ENCODE assay signal across 27 cellular contexts in the genomic region with DNA sequence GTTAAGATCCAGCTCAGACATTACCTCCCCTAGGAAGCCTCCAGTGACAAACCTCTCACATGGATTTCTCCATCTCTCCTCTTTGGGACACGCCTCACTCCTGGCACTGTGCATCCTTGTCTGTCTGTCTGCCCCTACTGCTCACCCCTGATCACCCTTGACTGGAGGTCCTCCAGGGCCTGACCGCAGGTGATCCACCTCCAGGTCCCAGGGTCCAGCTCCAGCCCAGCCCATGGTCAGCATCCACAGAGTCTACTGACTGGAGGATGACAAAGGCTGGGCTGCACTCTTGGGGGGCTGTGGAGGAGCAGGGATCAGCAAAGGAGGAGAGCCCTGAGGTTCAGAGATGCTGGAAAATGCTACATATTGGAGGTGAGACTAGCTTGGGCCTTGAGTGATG.
"Had no signal": no experiment of that assay in that cellular context is flagged by ENCODE, and none has a peak within 500 bp of the region (broad histone marks: within the 10 kb centered on the region; RNA-seq: fewer than 3 reads in every experiment).

No MANE protein-coding gene starts in this region.

- H3K27ac Mint-ChIP-seq: naive thymus-derived CD8-positive, alpha-beta T cell; natural killer cell treated with Interleukin-12 subunit alpha and Interleukin-12 subunit beta and Interleukin-15 and Interleukin-18, amount 100 ng/mL, for 72 hours; nephron progenitor cell; stimulated activated memory B cell treated with anti-CD40 and anti-IgM and Interleukin-4, amounts not matched to agents 10 μg/mL and 1 μg/mL and 100 μg/mL, for 72 hours; stimulated activated naive CD8-positive, alpha-beta T cell treated with anti-CD3 and anti-CD28 coated beads, Interleukin-15, Interleukin-2, amounts not matched to agents 100 ng/mL and 50 ng/mL, for 24 hours had no signal

- H3K9me3 Mint-ChIP-seq: naive B cell; naive thymus-derived CD8-positive, alpha-beta T cell; natural killer cell treated with Interleukin-12 subunit alpha and Interleukin-12 subunit beta and Interleukin-15 and Interleukin-18, amount 100 ng/mL, for 72 hours; nephron progenitor cell; neural crest cell; stimulated activated memory B cell treated with anti-CD40 and anti-IgM and Interleukin-4, amounts not matched to agents 10 μg/mL and 1 μg/mL and 100 μg/mL, for 72 hours; stimulated activated naive CD8-positive, alpha-beta T cell treated with anti-CD3 and anti-CD28 coated beads, Interleukin-15, Interleukin-2, amounts not matched to agents 100 ng/mL and 50 ng/mL, for 24 hours had no signal

- DNase-seq: naive B cell; naive thymus-derived CD8-positive, alpha-beta T cell; nephron progenitor cell; occipital lobe; pancreas; right cardiac atrium; right lobe of liver; sigmoid colon; small intestine; stimulated activated CD4-positive, alpha-beta T cell treated with anti-CD3 and anti-CD28 coated beads, Interleukin-15, amount 100 ng/mL, for 24 hours; stimulated activated CD4-positive, alpha-beta T cell treated with anti-CD3 and anti-CD28 coated beads, Interleukin-2, amount 100 ng/mL, for 24 hours; stimulated activated CD4-positive, alpha-beta T cell treated with anti-CD3 and anti-CD28 coated beads, Interleukin-2, amount 100 ng/mL, for 48 hours; stimulated activated CD4-positive, alpha-beta T cell treated with anti-CD3 and anti-CD28 coated beads, Interleukin-4, amount 100 ng/mL, for 24 hours; stimulated activated naive CD4-positive, alpha-beta T cell; stomach; thyroid gland; trophoblast cell; upper lobe of left lung had no signal

- H3K4me3 ChIP-seq: pancreas, prostate gland, right lobe of liver, sigmoid colon, stomach, thoracic aorta, thyroid gland, tibial nerve, upper lobe of left lung, vagina had no signal

- H3K4me3 Mint-ChIP-seq: naive B cell; naive thymus-derived CD8-positive, alpha-beta T cell; natural killer cell treated with Interleukin-12 subunit alpha and Interleukin-12 subunit beta and Interleukin-15 and Interleukin-18, amount 100 ng/mL, for 72 hours; nephron progenitor cell; neural crest cell; stimulated activated memory B cell treated with anti-CD40 and anti-IgM and Interleukin-4, amounts not matched to agents 10 μg/mL and 1 μg/mL and 100 μg/mL, for 72 hours; stimulated activated naive CD8-positive, alpha-beta T cell treated with anti-CD3 and anti-CD28 coated beads, Interleukin-15, Interleukin-2, amounts not matched to agents 100 ng/mL and 50 ng/mL, for 24 hours had no signal

- H3K27me3 ChIP-seq: pancreas, right lobe of liver, sigmoid colon, stomach, thyroid gland, tibial nerve, upper lobe of left lung, vagina had no signal

- H3K9me3 ChIP-seq: pancreas, prostate gland, right lobe of liver, sigmoid colon, stomach, thoracic aorta, thyroid gland, tibial nerve, upper lobe of left lung, vagina had no signal

- H3K27me3 Mint-ChIP-seq: naive B cell; stimulated activated memory B cell treated with anti-CD40 and anti-IgM and Interleukin-4, amounts not matched to agents 10 μg/mL and 1 μg/mL and 100 μg/mL, for 72 hours; stimulated activated naive CD8-positive, alpha-beta T cell treated with anti-CD3 and anti-CD28 coated beads, Interleukin-15, Interleukin-2, amounts not matched to agents 100 ng/mL and 50 ng/mL, for 24 hours had no signal

- ATAC-seq: naive thymus-derived CD8-positive, alpha-beta T cell; pancreas; right cardiac atrium; right lobe of liver; stimulated activated memory B cell treated with anti-CD40 and anti-IgM and Interleukin-4, amounts not matched to agents 10 μg/mL and 1 μg/mL and 100 μg/mL, for 72 hours had no signal

- H3K36me3 ChIP-seq: pancreas, prostate gland, right lobe of liver, sigmoid colon, stomach, thoracic aorta, thyroid gland, tibial nerve, upper lobe of left lung, vagina had no signal

- H3K4me1 ChIP-seq: pancreas, prostate gland, right lobe of liver, sigmoid colon, stomach, thyroid gland, tibial nerve, vagina had no signal

- H3K27ac ChIP-seq: pancreas, prostate gland, right lobe of liver, sigmoid colon, stomach, thoracic aorta, thyroid gland, tibial nerve, upper lobe of left lung, vagina had no signal

- H3K4me1 Mint-ChIP-seq: nephron progenitor cell, neural crest cell had no signal

- H3K36me3 Mint-ChIP-seq: naive B cell; naive thymus-derived CD8-positive, alpha-beta T cell; natural killer cell treated with Interleukin-12 subunit alpha and Interleukin-12 subunit beta and Interleukin-15 and Interleukin-18, amount 100 ng/mL, for 72 hours; stimulated activated memory B cell treated with anti-CD40 and anti-IgM and Interleukin-4, amounts not matched to agents 10 μg/mL and 1 μg/mL and 100 μg/mL, for 72 hours had no signal

- FAIRE-seq: pancreas, small intestine, urothelium cell line had no signal
